8 cellular contexts compared by ENCODE assay signal in genomic region chr7:4744391-4745264, GRCh38. TPM values are rescaled to one million over a fixed set of nuclear protein-coding genes. Genes with fewer than 3 reads are reported as not detected.
DNase-seq lines count a peak whose midpoint lies in the region; ATAC-seq, FAIRE-seq and TF ChIP-seq lines count a peak whose summit lies in the region.

No MANE protein-coding gene starts in this region.

- no peak overlapping the region for H2BK20ac ChIP-seq in H1 (ENCODE audit: low read length)

- H3K79me2 ChIP-seq in H1 (ENCODE audit: control insufficient read depth in 1 of 2, insufficient read depth in 2 of 2, low read length in 2 of 2) = no peaks in the 10 kb centered on the region

- TF ChIP-seq EP300 in H1 (IDR thresholded peaks at IDR 0.05; ENCODE audit: borderline replicate concordance in 1 of 2, low read depth in 2 of 2, low read length in 2 of 2) = peak in 1 of 2 experiments; percentile 98; a peak in 1 of 3 replicates

- H3K4me2 ChIP-seq in H1 (ENCODE audit: insufficient read depth in 1 of 2, low read depth in 2 of 2, low read length in 2 of 2) (peak overlapping the region; percentile 55 to 67), mesenchymal stem cell (ENCODE audit: low read length, poor library complexity, severe bottlenecking) (peak overlapping the region; percentile 35)

- H2AFZ ChIP-seq in H1 (ENCODE audit: low read length) = no peak overlapping the region
- H2AFZ ChIP-seq in mesenchymal stem cell (ENCODE audit: low read depth, low read length) = no peak overlapping the region

- H3K14ac ChIP-seq in H1 (ENCODE audit: insufficient read length) (no peak overlapping the region), mesenchymal stem cell (ENCODE audit: low read length in 2 of 2) (peak overlapping the region in 1 of 2 experiments; percentile 13)

- H3K27ac ChIP-seq in H1 (ENCODE audit: low read depth, low read length) (no peak overlapping the region), mesenchymal stem cell (ENCODE audit: low read length, poor library complexity, severe bottlenecking) (peak overlapping the region; percentile 99)

- H2BK12ac ChIP-seq in H1 (ENCODE audit: low read depth, low read length) = no peak overlapping the region
- peak overlapping the region; percentile 85 to 91 for H2BK12ac ChIP-seq in mesenchymal stem cell (ENCODE audit: low read length in 2 of 2)

- peak overlapping the region in 1 of 4 experiments; percentile 26; a peak in 1 of 7 replicates for H3K9ac ChIP-seq in H1 (replicated peaks in 1 of 4; ENCODE audit: extremely low read depth in 1 of 4, low read depth in 3 of 4, low read length in 3 of 4)
- H3K9ac ChIP-seq in mesenchymal stem cell (ENCODE audit: low read length) = peak overlapping the region; percentile 97

- FAIRE-seq in GM19239 (lab: Jason Lieb, UNC) (peak; percentile 18), H1 (lab: Jason Lieb, UNC) (no peak)

- H3K23me2 ChIP-seq in H1 (ENCODE audit: low read depth, low read length) = no peaks in the 10 kb centered on the region

- ATAC-seq in HG03442 (IDR thresholded peaks at IDR 0.05; ENCODE audit: unreplicated experiment) = peak; percentile 60
- peak; percentile 78 for ATAC-seq in activated CD8-positive, alpha-beta T cell treated with anti-CD3 and anti-CD28 coated beads, Interleukin-2, amount 10 ng/mL, durations not matched to agents 7 days and 5 days

- peaks cover 44% of the 10 kb centered on the region for H3K36me3 Mint-ChIP-seq in activated CD8-positive, alpha-beta T cell treated with anti-CD3 and anti-CD28 coated beads, Interleukin-2, amount 10 ng/mL, durations not matched to agents 7 days and 5 days (ENCODE audit: low read depth)

- H4K5ac ChIP-seq in H1 (ENCODE audit: insufficient read length, low read depth, low read length) = no peak overlapping the region

- H3K56ac ChIP-seq in H1 (replicated peaks; ENCODE audit: insufficient read length, low read depth, low read length) = no peak overlapping the region

- no peak overlapping the region for H3K23ac ChIP-seq in H1 (ENCODE audit: insufficient read length)
- no peak overlapping the region for H3K23ac ChIP-seq in mesenchymal stem cell (ENCODE audit: low read length in 2 of 2)

- TF ChIP-seq POLR2A in H1 (IDR thresholded peaks at IDR 0.05; ENCODE audit: control extremely low read depth in 1 of 2, low read depth in 2 of 2, low read length in 2 of 2) = no peak

- CTCF ChIA-PET in BJ (lab: Yijun Ruan, JAX) = interaction anchor here (0.7 to 1.3 kb wide), 5 partner anchors 11 to 60 kb away, joined by 3 to 4 read pairs (median 3); no protein-coding TSS in a partner anchor
- CTCF ChIA-PET in activated CD8-positive, alpha-beta T cell treated with anti-CD3 and anti-CD28 coated beads, Interleukin-2, amount 10 ng/mL, durations not matched to agents 7 days and 5 days (lab: Charles Lee) = interaction anchor here (0.8 to 2.1 kb wide), 5 partner anchors 10 to 62 kb away, joined by 3 to 13 read pairs (median 5); partner anchors contain the start of gene FOXK1
- CTCF ChIA-PET in H1 (lab: Charles Lee; ENCODE audit: partially characterized antibody) = interaction anchor here (1.0 to 2.0 kb wide), 2 partner anchors 9 to 21 kb away, joined by 4 to 5 read pairs; no protein-coding TSS in a partner anchor

- H3K79me1 ChIP-seq in H1 (ENCODE audit: low read depth, low read length) = no peaks in the 10 kb centered on the region
- H3K79me1 ChIP-seq in mesenchymal stem cell (replicated peaks; ENCODE audit: low read length, poor library complexity, severe bottlenecking) = peaks cover 26% of the 10 kb centered on the region

- no peaks in the 10 kb centered on the region for H3K9me3 ChIP-seq in H1 (ENCODE audit: insufficient read depth in 2 of 2, low read depth in 1 of 2, low read length in 1 of 2)
- no peaks in the 10 kb centered on the region for H3K9me3 ChIP-seq in mesenchymal stem cell (ENCODE audit: control insufficient read depth, low read length)

- H3K27me3 ChIP-seq in BJ (ENCODE audit: control insufficient read depth, insufficient read depth, low read length) = no peaks in the 10 kb centered on the region
- H3K27me3 ChIP-seq in H1 (replicated peaks in 1 of 4; ENCODE audit: control insufficient read depth in 3 of 4, extremely low read depth in 1 of 4, insufficient read depth in 3 of 4, low read length in 3 of 4) = peaks cover 3 to 47% (median 38%) of the 10 kb centered on the region in 4 experiments
- no peaks in the 10 kb centered on the region for H3K27me3 ChIP-seq in mesenchymal stem cell (ENCODE audit: control insufficient read depth in 1 of 2, insufficient read depth in 1 of 2, low read length in 2 of 2)

- no peak overlapping the region for H2BK5ac ChIP-seq in H1 (ENCODE audit: low read depth, low read length)
- H2BK5ac ChIP-seq in mesenchymal stem cell (ENCODE audit: low read depth, low read length, poor library complexity, severe bottlenecking) = peak overlapping the region; percentile 94

- H4K8ac ChIP-seq in H1 (ENCODE audit: extremely low read depth, insufficient read depth, low read length) (no peak overlapping the region; the same call in 1 of the 2 replicates), mesenchymal stem cell (ENCODE audit: low read length) (peak overlapping the region; percentile 95)

- peaks cover 21% of the 10 kb centered on the region for H3K36me3 ChIP-seq in BJ (ENCODE audit: control insufficient read depth, insufficient read depth, low read length)
- H3K36me3 ChIP-seq in H1 (ENCODE audit: control insufficient read depth in 2 of 4, insufficient read depth in 4 of 4, low read length in 3 of 4) = no peaks in the 10 kb centered on the region
- peaks cover 49 to 52% of the 10 kb centered on the region in 2 experiments for H3K36me3 ChIP-seq in mesenchymal stem cell (ENCODE audit: control insufficient read depth in 1 of 2, insufficient read depth in 2 of 2, low read depth in 1 of 2, low read length in 2 of 2)

- H3K4me1 ChIP-seq in H1 (replicated peaks in 1 of 4; ENCODE audit: control insufficient read depth in 3 of 4, insufficient read depth in 4 of 4, low read length in 3 of 4) (peaks cover 0 to 7% (median 4%) of the 10 kb centered on the region in 4 experiments; a peak in 6 of 7 replicates), mesenchymal stem cell (ENCODE audit: control insufficient read depth, insufficient read depth, low read depth, low read length) (peaks cover 57% of the 10 kb centered on the region)

- H2BK120ac ChIP-seq in H1 (replicated peaks; ENCODE audit: low read depth, low read length) (no peak overlapping the region), mesenchymal stem cell (ENCODE audit: low read depth, low read length) (peak overlapping the region; percentile 98)

- no peak overlapping the region for H3K4ac ChIP-seq in H1 (replicated peaks; ENCODE audit: insufficient read length, low read depth, low read length)
- H3K4ac ChIP-seq in mesenchymal stem cell (ENCODE audit: low read depth in 1 of 2, low read length in 2 of 2) = peak overlapping the region; percentile 45 to 66

- POLR2A ChIA-PET in BJ (lab: Charles Lee) (interaction anchor here (0.8 to 1.5 kb wide), 4 partner anchors 31 to 113 kb away, joined by 3 to 4 read pairs (median 3); no protein-coding TSS in a partner anchor), H1 (lab: Charles Lee; ENCODE audit: partially characterized antibody) (interaction anchor here (1.0 to 1.6 kb wide), 2 partner anchors 10 to 11 kb away, joined by 3 to 7 read pairs; no protein-coding TSS in a partner anchor)
- POLR2A ChIA-PET in activated CD8-positive, alpha-beta T cell treated with anti-CD3 and anti-CD28 coated beads, Interleukin-2, amount 10 ng/mL, durations not matched to agents 7 days and 5 days (lab: Charles Lee) = interaction anchor here (1.1 to 2.7 kb wide), 6 partner anchors 9 to 62 kb away, joined by 3 to 24 read pairs (median 7); partner anchors contain the start of gene AP5Z1

- TF ChIP-seq RAD21 in H1 (IDR thresholded peaks at IDR 0.05 in 1 of 2, conservative IDR thresholded peaks at IDR 0.05 in 1 of 2; ENCODE audit: low read depth in 2 of 2, low read length in 2 of 2) = no peak

- TF ChIP-seq CTCF in BJ (IDR thresholded peaks at IDR 0.05; ENCODE audit: insufficient read depth, low read depth, low read length) = no peak
- TF ChIP-seq CTCF in H1 (IDR thresholded peaks at IDR 0.05; ENCODE audit: control extremely low read depth in 1 of 3, insufficient read depth in 1 of 3, low read depth in 1 of 3, low read length in 3 of 3) = no peak

- no peak overlapping the region for H4K91ac ChIP-seq in H1 (replicated peaks; ENCODE audit: insufficient read length, low read length)
- peak overlapping the region; percentile 98 for H4K91ac ChIP-seq in mesenchymal stem cell (ENCODE audit: low read length)

- H4K20me1 ChIP-seq in H1 (replicated peaks in 1 of 2; ENCODE audit: control insufficient read depth in 1 of 2, insufficient read depth in 2 of 2, low read length in 2 of 2) = peaks cover 7 to 24% of the 10 kb centered on the region in 2 experiments

- H3K18ac ChIP-seq in H1 (ENCODE audit: extremely low read depth, low read length) (no peak overlapping the region), mesenchymal stem cell (ENCODE audit: low read depth in 1 of 2, low read length in 2 of 2) (peak overlapping the region; percentile 91 to 97)

- no peaks in the 10 kb centered on the region for H3K9me3 Mint-ChIP-seq in activated CD8-positive, alpha-beta T cell treated with anti-CD3 and anti-CD28 coated beads, Interleukin-2, amount 10 ng/mL, durations not matched to agents 7 days and 5 days (ENCODE audit: insufficient read depth)

- no peaks in the 10 kb centered on the region for H3K27me3 Mint-ChIP-seq in activated CD8-positive, alpha-beta T cell treated with anti-CD3 and anti-CD28 coated beads, Interleukin-2, amount 10 ng/mL, durations not matched to agents 7 days and 5 days (ENCODE audit: low read depth)

- H2BK15ac ChIP-seq in H1 (ENCODE audit: low read length) = no peak overlapping the region
- peak overlapping the region; percentile 91 for H2BK15ac ChIP-seq in mesenchymal stem cell (ENCODE audit: low read depth, poor library complexity, severe bottlenecking)

- H3K4me3 ChIP-seq in BJ (ENCODE audit: low read depth, low read length) (peak overlapping the region; percentile 1; the same call in 1 of the 2 replicates), H1 (ENCODE audit: extremely low read depth in 1 of 4, insufficient read depth in 2 of 4, low read depth in 3 of 4, low read length in 4 of 4) (peak overlapping the region; percentile 5 to 51 (median 24); a peak in 5 of 8 replicates), mesenchymal stem cell (ENCODE audit: insufficient read depth in 1 of 2, low read depth in 1 of 2, low read length in 2 of 2) (peak overlapping the region; percentile 40 to 63)

- H3K4me1 Mint-ChIP-seq in activated CD8-positive, alpha-beta T cell treated with anti-CD3 and anti-CD28 coated beads, Interleukin-2, amount 10 ng/mL, durations not matched to agents 7 days and 5 days (ENCODE audit: low read depth) = peaks cover 60% of the 10 kb centered on the region

- peak; percentile 99 for DNase-seq in BJ (ENCODE audit: low read depth)
- peak; percentile 74 for DNase-seq in GM19239 (ENCODE audit: insufficient read length, low spot score)
- peak; percentile 85 for DNase-seq in NCI-H526 treated with DMSO at 0.1 percent for 48 hours (lab: John Stamatoyannopoulos, UW)
- DNase-seq in activated CD8-positive, alpha-beta T cell treated with anti-CD3 and anti-CD28 coated beads, Interleukin-2, amount 10 ng/mL, durations not matched to agents 7 days and 5 days = peak; percentile 76
- DNase-seq in H1 (ENCODE audit: low read depth in 1 of 2, low spot score in 2 of 2) = peak; percentile 78 to 89
- peak; percentile 100 for DNase-seq in mesenchymal stem cell
- peak; percentile 56 for DNase-seq in stimulated activated CD8-positive, alpha-beta memory T cell treated with anti-CD3 and anti-CD28 coated beads, Interleukin-12 subunit alpha, Interleukin-12 subunit beta, amount 100 ng/mL, for 4 hours (ENCODE audit: low read depth)

- H3K27ac Mint-ChIP-seq in activated CD8-positive, alpha-beta T cell treated with anti-CD3 and anti-CD28 coated beads, Interleukin-2, amount 10 ng/mL, durations not matched to agents 7 days and 5 days = peak overlapping the region; percentile 95

- 13% methylated on average over 30 of the region's 31 CpGs; no CpG with 5 or more reads in 1 of the 2 experiments for WGBS in H1 (ENCODE audit: extremely low coverage in 1 of 2, insufficient coverage in 1 of 2, insufficient read length in 1 of 2, insufficient replicate concordance in 2 of 2, low coverage in 1 of 2, low lambda C conversion rate in 2 of 2, missing lambda C conversion rate in 1 of 2), 2 experiments
- 20% methylated on average over 25 of the region's 31 CpGs for WGBS in mesenchymal stem cell

- H3K4me3 Mint-ChIP-seq in activated CD8-positive, alpha-beta T cell treated with anti-CD3 and anti-CD28 coated beads, Interleukin-2, amount 10 ng/mL, durations not matched to agents 7 days and 5 days = peak overlapping the region; percentile 82

- H2AK5ac ChIP-seq in H1 (ENCODE audit: low read depth, low read length) = no peak overlapping the region
- H2AK5ac ChIP-seq in mesenchymal stem cell (ENCODE audit: low read length, severe bottlenecking) = peak overlapping the region; percentile 99

RNA-seq across cellular contexts. Expression of gene AP5Z1, which starts 30.8 kb away (rescaled TPM):
- polyA plus RNA-seq in BJ (2011; rRNA removed) (16.7 and 27.3 TPM in 2 replicates), H1 (2011; rRNA removed) (24.0 and 34.3 TPM in 2 replicates)
- 9.5 and 12.4 TPM in 2 replicates for polyA minus RNA-seq in BJ (2011; rRNA and poly(A)+ RNA removed)
- total RNA-seq in activated CD8-positive, alpha-beta T cell treated with anti-CD3 and anti-CD28 coated beads, Interleukin-2, amount 10 ng/mL, durations not matched to agents 7 days and 5 days = 10 to 100 TPM; 47.3 to 55.0 TPM
- total RNA-seq in H1 (2021; fragmentation: NEBNext Ultra II Directional; extraction: Animal tissue kit (Norgen Biotek cat#: 25700)) = 21.9 and 24.7 TPM in 2 replicates
- polyA plus RNA-seq in H1 (2011; cell fraction: cytosol; rRNA removed) = 22.3 TPM
- polyA plus RNA-seq in H1 (2011; cell fraction: nucleus; rRNA removed) = 104 TPM
- 16.2 to 22.9 TPM (median 21.4 TPM) in 4 replicates for polyA plus RNA-seq in H1 (2012, experiment 1 of 2)
- 21.4 TPM for polyA plus RNA-seq in H1 (2012, experiment 2 of 2)
- polyA plus RNA-seq in H1 (2013, experiment 1 of 2) = 12.8 TPM
- 11.1 TPM for polyA plus RNA-seq in H1 (2013, experiment 2 of 2)
- 6.7 and 7.7 TPM in 2 replicates for polyA minus RNA-seq in H1 (2011; rRNA and poly(A)+ RNA removed)
- 13.6 TPM for polyA minus RNA-seq in H1 (2011; cell fraction: cytosol; rRNA and poly(A)+ RNA removed)
- polyA minus RNA-seq in H1 (2011; cell fraction: nucleus; rRNA and poly(A)+ RNA removed) = 32.2 TPM
- 30.2 TPM for polyA plus RNA-seq in mesenchymal stem cell (2013, experiment 1 of 2)
- polyA plus RNA-seq in mesenchymal stem cell (2013, experiment 2 of 2) = 30.0 TPM

Comparison
In these comparisons a context has a peak if more than half of its experiments do, and no peak if none do; other contexts are left out.
1. H3K4me3 ChIP-seq: peak in every context shown above with its lines; median percentile 52 in mesenchymal stem cell; 24 in H1; 1 in BJ.